In the genomic region with DNA sequence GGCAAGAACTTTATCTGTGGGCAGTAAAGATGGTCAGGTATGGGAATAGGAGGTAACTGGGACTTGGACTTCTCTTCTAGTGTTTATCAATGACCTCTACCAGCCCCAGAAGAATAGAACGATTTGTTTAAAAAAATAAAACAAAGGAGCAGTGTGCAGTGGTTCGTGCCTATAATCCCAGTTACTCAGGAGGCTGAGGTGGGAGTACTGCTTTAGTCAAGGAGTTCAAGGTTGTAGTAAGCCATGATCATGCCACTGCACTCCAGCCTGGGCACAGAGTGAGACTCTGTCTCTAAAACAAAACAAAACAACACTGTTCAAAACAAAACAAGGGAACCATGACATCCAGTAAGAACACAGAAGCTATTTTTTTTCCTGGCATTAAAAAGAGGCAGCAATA, we compare ENCODE assay signal across 16 cellular contexts. TPM values are rescaled to one million over a fixed set of nuclear protein-coding genes. Genes with fewer than 3 reads are reported as not detected.
DNase-seq lines count a peak whose midpoint lies in the region; ATAC-seq and TF ChIP-seq lines count a peak whose summit lies in the region.
"Had no signal": no experiment of that assay in that cellular context is flagged by ENCODE, and none has a peak within 500 bp of the region (broad histone marks: within the 10 kb centered on the region; RNA-seq: fewer than 3 reads in every experiment).

No MANE protein-coding gene starts in this region.

- peaks cover 29% of the 10 kb centered on the region for H3K4me1 Mint-ChIP-seq in MCF 10A (ENCODE audit: insufficient read depth, unreplicated experiment)

- TF ChIP-seq CTCF in MCF 10A (IDR thresholded peaks at IDR 0.05; ENCODE audit: unreplicated experiment) (no peak), breast epithelium (IDR thresholded peaks at IDR 0.05) (no peak), SU-DHL-6 (IDR thresholded peaks at IDR 0.05; ENCODE audit: insufficient read depth, low read length, poor library complexity, severe bottlenecking) (no peak), tibial artery (IDR thresholded peaks at IDR 0.05) (no peak), right atrium auricular region (IDR thresholded peaks at IDR 0.05) (no peak), coronary artery (IDR thresholded peaks at IDR 0.05) (no peak)

- peaks cover 6 to 13% of the 10 kb centered on the region in 2 donors for H3K4me1 ChIP-seq in breast epithelium
- H3K4me1 ChIP-seq in tibial artery, result peaks cover 0 to 34% (median 20%) of the 10 kb centered on the region in 4 donors
- H3K4me1 ChIP-seq in right atrium auricular region, result peaks cover 0 to 41% of the 10 kb centered on the region in 2 donors

- CTCF ChIA-PET in MCF 10A (lab: Yijun Ruan, JAX), result no interaction called here

- peak overlapping the region; percentile 68 for H3K4me2 ChIP-seq in SU-DHL-6 (ENCODE audit: low read depth, low read length, poor library complexity, severe bottlenecking)

- intact Hi-C loops in MCF 10A (cut with micrococcal nuclease), result no loop called here
- intact Hi-C loops in breast epithelium (cut with DNase I; ENCODE audit: low total_unique reads), result no loop called here
- intact Hi-C loops in tibial artery (cut with DNase I; ENCODE audit: low total_unique reads), result no loop called here

- H3K4me3 Mint-ChIP-seq in MCF 10A (ENCODE audit: unreplicated experiment), result no peak overlapping the region

- H3K9ac ChIP-seq in SU-DHL-6 (ENCODE audit: low read length), result peak overlapping the region; percentile 10; the same call in 1 of the 2 replicates

- H3K4me3 ChIP-seq in breast epithelium, result no peak overlapping the region
- H3K4me3 ChIP-seq in SU-DHL-6 (ENCODE audit: insufficient read depth, low read length, poor library complexity, severe bottlenecking), result peak overlapping the region; percentile 10
- no peak overlapping the region for H3K4me3 ChIP-seq in tibial artery
- H3K4me3 ChIP-seq in right atrium auricular region, result no peak overlapping the region
- no peak overlapping the region for H3K4me3 ChIP-seq in coronary artery
- H3K4me3 ChIP-seq: thoracic aorta had no signal

- H3K27me3 Mint-ChIP-seq in MCF 10A (ENCODE audit: insufficient read depth, unreplicated experiment), result no peaks in the 10 kb centered on the region

- H2AFZ ChIP-seq in SU-DHL-6 (ENCODE audit: low read depth, low read length, severe bottlenecking), result no peak overlapping the region

- H3K9me3 ChIP-seq in breast epithelium (no peaks in the 10 kb centered on the region), SU-DHL-6 (ENCODE audit: insufficient read depth, low read length) (no peaks in the 10 kb centered on the region), tibial artery (no peaks in the 10 kb centered on the region), right atrium auricular region (no peaks in the 10 kb centered on the region)
- H3K9me3 ChIP-seq: thoracic aorta had no signal

- peaks cover 69% of the 10 kb centered on the region for H3K79me2 ChIP-seq in SU-DHL-6 (ENCODE audit: insufficient read depth, low read length)

- DNase-seq in MCF 10A (ENCODE audit: unreplicated experiment) (no peak), breast epithelium (ENCODE audit: low spot score in 2 of 2) (no peak), tibial artery (no peak), right atrium auricular region (ENCODE audit: low spot score) (no peak), coronary artery (ENCODE audit: low spot score) (no peak)
- DNase-seq: ACHN; activated T-cell treated with anti-CD3 and anti-CD28 coated beads, Interleukin-2, amount 50 U/mL, for 1 hour; DMS53; NCI-H146; NCI-H69; stimulated activated CD8-positive, alpha-beta memory T cell treated with anti-CD3 and anti-CD28 coated beads, Interleukin-4, amount 100 ng/mL, for 48 hours had no signal

- peak overlapping the region; percentile 46 for H3K27ac Mint-ChIP-seq in MCF 10A (ENCODE audit: low read depth, unreplicated experiment)
- H3K27ac Mint-ChIP-seq: activated naive CD4-positive, alpha-beta T cell treated with anti-CD3 and anti-CD28 coated beads, Interleukin-2, amount 50 U/mL, for 72 hours had no signal

- H4K20me1 ChIP-seq in SU-DHL-6 (ENCODE audit: low read depth, low read length), result no peaks in the 10 kb centered on the region

- BruUV-seq in MCF 10A (replicated peaks; lab: Mats Ljungman, UMichigan), result no TSS peak

- H3K9me2 ChIP-seq in SU-DHL-6 (replicated peaks; ENCODE audit: insufficient read depth, low read length), result no peaks in the 10 kb centered on the region

- no peak overlapping the region for H3K27ac ChIP-seq in breast epithelium
- peak overlapping the region; percentile 85 for H3K27ac ChIP-seq in SU-DHL-6 (ENCODE audit: low read depth, low read length)
- peak overlapping the region; percentile 18 for H3K27ac ChIP-seq in layer of hippocampus (ENCODE audit: low read depth, low read length)
- peak overlapping the region; percentile 14 to 22 for H3K27ac ChIP-seq in tibial artery
- no peak overlapping the region for H3K27ac ChIP-seq in right atrium auricular region
- no peak overlapping the region for H3K27ac ChIP-seq in coronary artery
- H3K27ac ChIP-seq: thoracic aorta had no signal

- no peaks in the 10 kb centered on the region for H3K36me3 Mint-ChIP-seq in MCF 10A (ENCODE audit: insufficient read depth, unreplicated experiment)
- H3K36me3 Mint-ChIP-seq: activated naive CD4-positive, alpha-beta T cell treated with anti-CD3 and anti-CD28 coated beads, Interleukin-2, amount 50 U/mL, for 72 hours had no signal

- ATAC-seq in GM18868 (IDR thresholded peaks at IDR 0.05; ENCODE audit: unreplicated experiment), result no peak
- ATAC-seq: activated naive CD4-positive, alpha-beta T cell treated with anti-CD3 and anti-CD28 coated beads, Interleukin-2, amount 50 U/mL, for 72 hours had no signal

- no peaks in the 10 kb centered on the region for H3K9me3 Mint-ChIP-seq in MCF 10A (ENCODE audit: unreplicated experiment)
- H3K9me3 Mint-ChIP-seq: activated naive CD4-positive, alpha-beta T cell treated with anti-CD3 and anti-CD28 coated beads, Interleukin-2, amount 50 U/mL, for 72 hours had no signal

- POLR2A ChIA-PET in MCF 10A (lab: Yijun Ruan, JAX), result interaction anchor here (1.3 to 13.8 kb wide), 3 partner anchors 20 to 46 kb away, joined by 4 to 255 read pairs (median 125); no protein-coding TSS in a partner anchor

- peaks cover 35% of the 10 kb centered on the region for H3F3A ChIP-seq in SU-DHL-6 (ENCODE audit: insufficient read depth)

- no peaks in the 10 kb centered on the region for H3K27me3 ChIP-seq in breast epithelium
- no peaks in the 10 kb centered on the region for H3K27me3 ChIP-seq in SU-DHL-6 (ENCODE audit: low read length)
- H3K27me3 ChIP-seq in layer of hippocampus (ENCODE audit: control insufficient read depth, insufficient read depth, low read length), result no peaks in the 10 kb centered on the region
- no peaks in the 10 kb centered on the region for H3K27me3 ChIP-seq in tibial artery
- H3K27me3 ChIP-seq in right atrium auricular region, result no peaks in the 10 kb centered on the region

- H3K36me3 ChIP-seq in breast epithelium (no peaks in the 10 kb centered on the region), SU-DHL-6 (ENCODE audit: low read length) (no peaks in the 10 kb centered on the region), tibial artery (no peaks in the 10 kb centered on the region), right atrium auricular region (no peaks in the 10 kb centered on the region)
- H3K36me3 ChIP-seq: thoracic aorta had no signal

- no peak for TF ChIP-seq POLR2A in breast epithelium (IDR thresholded peaks at IDR 0.05)

RNA-seq across cellular contexts. Expression of a gene that starts 4.3 kb away (rescaled TPM):
- 38.0 and 41.3 TPM in 2 replicates for total RNA-seq in MCF 10A (2022)
- 10 to 100 TPM; 15.7 to 22.5 (median 16.7) TPM for total RNA-seq in breast epithelium
- total RNA-seq in right atrium auricular region, result 10 to 100 TPM; 10.2 to 10.3 TPM

RNA-seq across cellular contexts. Expression of a gene that starts 59.2 kb away (rescaled TPM):
- 6.2 and 12.1 TPM in 2 replicates for total RNA-seq in MCF 10A (2022)
- 100 to 1,000 TPM in 1 of 3 donors, 10 to 100 TPM in 2; 26.9 to 109 (median 94.8) TPM for total RNA-seq in breast epithelium
- total RNA-seq in right atrium auricular region, result 10 to 100 TPM in 1 of 2 donors, 1 to 10 TPM in 1; 4.7 to 37.9 TPM

Comparison
In these comparisons a context has a peak if more than half of its experiments do, and no peak if none do; other contexts are left out.
1. H3K27ac ChIP-seq: peak in SU-DHL-6 (single experiment), layer of hippocampus (single experiment) and tibial artery (2 of 2); none in breast epithelium (0 of 2), right atrium auricular region (0 of 2) and coronary artery (0 of 2).